Comparison of ENCODE assay signal across 8 cellular contexts in the genomic region with DNA sequence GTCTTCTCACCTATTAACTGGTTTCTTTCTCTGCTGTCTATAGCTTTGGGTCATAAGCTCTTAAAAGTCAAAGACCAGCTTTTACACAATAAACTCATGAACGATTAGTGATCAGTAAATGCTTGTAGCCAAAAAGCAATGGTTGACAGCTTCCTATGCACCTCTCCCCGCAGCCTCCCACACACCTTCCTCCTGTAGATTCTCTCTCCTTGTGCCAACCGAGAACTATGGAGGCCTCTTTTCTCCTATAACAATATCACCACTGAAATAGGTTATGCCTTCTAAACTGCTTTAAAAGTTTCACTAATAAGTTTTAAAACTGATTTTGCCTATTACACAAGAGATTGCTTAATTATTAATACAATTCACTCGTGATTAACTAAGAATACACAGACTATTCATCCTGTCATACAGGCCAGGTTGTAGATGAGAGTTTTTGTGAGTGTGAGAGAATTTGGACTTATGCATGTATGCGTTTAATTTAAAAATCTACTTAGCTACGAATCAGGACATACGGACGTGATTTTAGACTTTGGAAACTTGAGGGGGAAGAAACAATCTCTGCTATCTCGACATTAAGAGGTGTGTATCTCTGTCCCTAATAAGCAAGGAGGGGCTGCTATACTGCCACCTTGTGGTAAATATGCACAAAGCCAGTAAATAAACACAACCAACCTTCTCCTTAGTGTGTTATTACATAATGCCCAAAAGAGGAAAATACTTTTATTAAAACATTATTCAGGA.
DNase-seq lines count a peak whose midpoint lies in the region; ATAC-seq and TF ChIP-seq lines count a peak whose summit lies in the region.

No MANE protein-coding gene starts in this region.

- intact Hi-C loops in ascending aorta (cut with DNase I) (loop anchor here (10.0 kb wide), 2 partner anchors 539 to 709 kb away; a partner anchor contains a TSS), testis (cut with DNase I; ENCODE audit: low total_unique reads) (no loop called here)

- ATAC-seq in GM21717 (IDR thresholded peaks at IDR 0.05; ENCODE audit: unreplicated experiment) = no peak

- TF ChIP-seq CTCF in ascending aorta (IDR thresholded peaks at IDR 0.05) = peak; percentile 25 to 60 (median 48)
- peak; percentile 74 for TF ChIP-seq CTCF in hepatocyte (IDR thresholded peaks at IDR 0.05; ENCODE audit: poor library complexity)
- TF ChIP-seq CTCF in testis (IDR thresholded peaks at IDR 0.05) = peak; percentile 57 to 86 (median 71)

- H4K20me1 ChIP-seq in GM23248 (ENCODE audit: insufficient read depth) (no peaks in the 10 kb centered on the region), hepatocyte (ENCODE audit: insufficient read depth, poor library complexity, severe bottlenecking) (no peaks in the 10 kb centered on the region)

- no peaks in the 10 kb centered on the region for H3K79me2 ChIP-seq in GM23248 (ENCODE audit: insufficient read depth)
- H3K79me2 ChIP-seq in hepatocyte = no peaks in the 10 kb centered on the region

- in situ Hi-C loops in G401 (cut with HindIII; ENCODE audit: low sequenced_read_pairs) = no loop called here
- in situ Hi-C loops in GM23248 (cut with MboI) = no loop called here

- H3K9me2 ChIP-seq in GM23248 (ENCODE audit: insufficient read depth) (no peaks in the 10 kb centered on the region), hepatocyte (replicated peaks; ENCODE audit: insufficient read depth) (no peaks in the 10 kb centered on the region)

- no peaks in the 10 kb centered on the region for H3K27me3 ChIP-seq in GM23248 (replicated peaks; ENCODE audit: insufficient read depth)
- H3K27me3 ChIP-seq in ascending aorta = no peaks in the 10 kb centered on the region
- H3K27me3 ChIP-seq in hepatocyte = no peaks in the 10 kb centered on the region
- no peaks in the 10 kb centered on the region for H3K27me3 ChIP-seq in testis
- no peaks in the 10 kb centered on the region for H3K27me3 ChIP-seq in MG63

- DNase-seq in G401 (ENCODE audit: low spot score) (peak; percentile 44), GM23248 (peak; percentile 52), NCI-H146 (lab: John Stamatoyannopoulos, UW) (peak; percentile 48), ascending aorta (ENCODE audit: low spot score in 2 of 2) (no peak), hepatocyte (ENCODE audit: low spot score) (peak; percentile 60), testis (peak; percentile 27), MG63 (no peak)

- H3K36me3 ChIP-seq in GM23248 (ENCODE audit: low read depth) (no peaks in the 10 kb centered on the region), ascending aorta (no peaks in the 10 kb centered on the region), hepatocyte (replicated peaks; ENCODE audit: insufficient read depth, low read depth) (no peaks in the 10 kb centered on the region), testis (ENCODE audit: low read depth, missing control alignments) (no peaks in the 10 kb centered on the region), MG63 (no peaks in the 10 kb centered on the region)

- 40 to 43% methylated on average over 9 of the region's 9 CpGs for WGBS in GM23248 (ENCODE audit: low coverage in 1 of 2, low lambda C conversion rate in 2 of 2, missing lambda C conversion rate in 2 of 2), 2 experiments
- WGBS in hepatocyte (ENCODE audit: low lambda C conversion rate, missing lambda C conversion rate) = 50% methylated on average over 9 of the region's 9 CpGs
- WGBS in testis, 2 donors = 53 to 58% methylated on average over 9 of the region's 9 CpGs

- TF ChIP-seq POLR2A in testis (IDR thresholded peaks at IDR 0.05) = no peak

- no peaks in the 10 kb centered on the region for H3K9me3 ChIP-seq in GM23248 (ENCODE audit: low read depth)
- no peaks in the 10 kb centered on the region for H3K9me3 ChIP-seq in ascending aorta
- no peaks in the 10 kb centered on the region for H3K9me3 ChIP-seq in hepatocyte (ENCODE audit: low read depth)
- H3K9me3 ChIP-seq in testis = no peaks in the 10 kb centered on the region
- H3K9me3 ChIP-seq in MG63 = no peaks in the 10 kb centered on the region

- H3F3A ChIP-seq in GM23248 (ENCODE audit: insufficient read depth) = peaks cover 4% of the 10 kb centered on the region; the same call in 1 of the 2 replicates

- H3K4me3 ChIP-seq in GM23248 (no peak overlapping the region), ascending aorta (no peak overlapping the region), hepatocyte (no peak overlapping the region), testis (no peak overlapping the region), MG63 (no peak overlapping the region)

- H2AFZ ChIP-seq in GM23248 (no peak overlapping the region), hepatocyte (no peak overlapping the region)

- H3K4me1 ChIP-seq in GM23248 (ENCODE audit: insufficient read depth) (peaks cover 15% of the 10 kb centered on the region), ascending aorta (no peaks in the 10 kb centered on the region), hepatocyte (ENCODE audit: insufficient read depth) (no peaks in the 10 kb centered on the region), testis (no peaks in the 10 kb centered on the region)

- H3K4me2 ChIP-seq in GM23248 (ENCODE audit: unreplicated experiment) = no peak overlapping the region
- H3K4me2 ChIP-seq in hepatocyte = no peak overlapping the region

- no peak overlapping the region for H3K9ac ChIP-seq in GM23248

- H3K27ac ChIP-seq in GM23248 (no peak overlapping the region), ascending aorta (no peak overlapping the region), hepatocyte (no peak overlapping the region), testis (no peak overlapping the region)

Comparison
In these comparisons a context has a peak if more than half of its experiments do, and no peak if none do; other contexts are left out.
1. DNase-seq: peak in G401 (single experiment), GM23248 (single experiment), NCI-H146 (single experiment), hepatocyte (single experiment) and testis (single experiment); none in ascending aorta (0 of 2) and MG63 (single experiment).
2. Peak in every context shown above with its lines, with median percentiles within 50 percentile points of each other: CTCF ChIP-seq.